27 cellular contexts compared by ENCODE assay signal in genomic region chrX:11632732-11633131, GRCh38. TPM values are rescaled to one million over a fixed set of nuclear protein-coding genes. Genes with fewer than 3 reads are reported as not detected.
"Had no signal": no experiment of that assay in that cellular context is flagged by ENCODE, and none has a peak within 500 bp of the region (broad histone marks: within the 10 kb centered on the region; RNA-seq: fewer than 3 reads in every experiment).

No MANE protein-coding gene starts in this region.

- H3K4me1 ChIP-seq: left lung, lower lobe of right lung, parathyroid adenoma, spleen, suprapubic skin, upper lobe of right lung had no signal

- H3K27ac ChIP-seq: heart left ventricle, left lung, lower lobe of right lung, neutrophil, parathyroid adenoma, spleen, suprapubic skin, thoracic aorta, tibial artery, upper lobe of right lung had no signal

- H3K4me3 ChIP-seq: heart left ventricle, left lung, lower lobe of right lung, spleen, suprapubic skin, thoracic aorta, tibial artery, upper lobe of right lung had no signal

- H3K27me3 ChIP-seq: left lung, neutrophil, suprapubic skin, tibial artery, upper lobe of right lung had no signal

- H3K9me3 ChIP-seq: heart left ventricle, left lung, lower lobe of right lung, neutrophil, spleen, suprapubic skin, thoracic aorta, tibial artery, upper lobe of right lung had no signal

- DNase-seq: heart left ventricle; hypothalamus; immature natural killer cell; kidney; left colon; left lung; lower lobe of right lung; mammary epithelial cell; mesendoderm; naive thymus-derived CD8-positive, alpha-beta T cell; occipital lobe; right cardiac atrium; small intestine; spleen; stimulated activated CD4-positive, alpha-beta T cell treated with anti-CD3 and anti-CD28 coated beads, Interleukin-4, amount 100 ng/mL, for 24 hours; stimulated activated naive CD4-positive, alpha-beta T cell; tibial artery; trophoblast cell; upper lobe of right lung had no signal

- ATAC-seq: heart left ventricle; left colon; left lung; lower lobe of right lung; naive thymus-derived CD8-positive, alpha-beta T cell; right cardiac atrium; sciatic nerve; stimulated activated effector memory CD8-positive, alpha-beta T cell treated with anti-CD3 and anti-CD28 coated beads, Interleukin-12 subunit alpha, Interleukin-12 subunit beta, amount 100 ng/mL, for 72 hours; upper lobe of right lung had no signal

- H3K36me3 ChIP-seq: heart left ventricle, left lung, lower lobe of right lung, neutrophil, spleen, suprapubic skin, thoracic aorta, tibial artery, upper lobe of right lung had no signal

- FAIRE-seq: islet of Langerhans, kidney, small intestine, urothelium cell line had no signal

RNA-seq across cellular contexts. Expression of gene ARHGAP6, which starts 33.0 kb away (rescaled TPM):
- total RNA-seq: mammary epithelial cell had no signal
- polyA plus RNA-seq: mammary epithelial cell; naive thymus-derived CD8-positive, alpha-beta T cell had no signal
